Comparison of ENCODE assay signal across 13 cellular contexts in the genomic region with DNA sequence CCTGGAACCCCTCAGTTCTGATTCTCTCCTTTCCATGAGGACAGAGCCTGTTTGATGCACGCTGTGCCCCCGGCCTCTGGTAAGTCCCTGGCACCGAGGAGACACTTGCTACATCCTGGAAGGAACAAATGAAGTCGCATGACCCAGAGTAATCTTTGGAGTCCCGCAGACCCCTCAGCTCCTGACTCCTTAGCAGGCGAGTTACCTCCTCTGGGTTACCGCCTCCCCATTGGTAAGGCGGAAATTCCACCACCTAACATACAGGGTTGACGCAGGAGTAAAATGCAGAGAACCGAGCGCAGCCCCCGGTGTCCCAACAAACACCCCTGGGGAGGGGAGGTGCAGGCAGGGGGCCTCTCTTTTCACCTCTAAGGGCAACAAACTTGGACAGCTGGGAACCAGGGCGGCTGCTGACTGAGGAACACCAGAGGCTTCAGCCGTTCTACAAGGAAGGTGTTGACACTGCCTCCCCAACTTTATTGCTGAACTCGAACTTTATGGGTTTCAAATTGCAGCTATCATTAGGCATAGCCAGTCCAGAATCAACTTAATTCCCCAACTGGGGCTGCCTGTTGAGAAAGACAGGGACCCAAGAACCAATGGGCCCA.
"Had no signal": no experiment of that assay in that cellular context is flagged by ENCODE, and none has a peak within 500 bp of the region (broad histone marks: within the 10 kb centered on the region; RNA-seq: fewer than 3 reads in every experiment).

No MANE protein-coding gene starts in this region.

- H3K27me3 Mint-ChIP-seq: activated CD4-positive, alpha-beta T cell treated with anti-CD3 and anti-CD28 coated beads, Interleukin-2, amount 10 ng/mL, durations not matched to agents 7 days and 5 days; effector memory CD8-positive, alpha-beta T cell had no signal

- ATAC-seq: effector memory CD8-positive, alpha-beta T cell; lower lobe of right lung; naive thymus-derived CD8-positive, alpha-beta T cell; stimulated activated naive CD8-positive, alpha-beta T cell treated with anti-CD3 and anti-CD28 coated beads, Interleukin-15, amount 100 ng/mL, for 72 hours had no signal

- H3K4me3 ChIP-seq: lower lobe of right lung had no signal

- DNase-seq: activated CD4-positive, alpha-beta T cell treated with anti-CD3 and anti-CD28 coated beads, Interleukin-2, amount 10 ng/mL, durations not matched to agents 7 days and 5 days; activated CD4-positive, CD25-positive, alpha-beta regulatory T cell; activated CD8-positive, alpha-beta memory T cell treated with anti-CD3 and anti-CD28 coated beads for 24 hours; activated naive CD4-positive, alpha-beta T cell treated with anti-CD3 and anti-CD28 coated beads for 36 hours; central memory CD4-positive, alpha-beta T cell; effector memory CD8-positive, alpha-beta T cell; erythroblast; hippocampal formation; naive thymus-derived CD8-positive, alpha-beta T cell; occipital lobe; stimulated activated CD4-positive, alpha-beta T cell treated with anti-CD3 and anti-CD28 coated beads, Interleukin-4, amount 100 ng/mL, for 1 hour; stimulated activated naive CD8-positive, alpha-beta T cell treated with anti-CD3 and anti-CD28 coated beads, Interleukin-15, amount 100 ng/mL, for 72 hours had no signal

- H3K4me3 Mint-ChIP-seq: activated CD4-positive, alpha-beta T cell treated with anti-CD3 and anti-CD28 coated beads, Interleukin-2, amount 10 ng/mL, durations not matched to agents 7 days and 5 days; activated naive CD4-positive, alpha-beta T cell treated with anti-CD3 and anti-CD28 coated beads for 36 hours; effector memory CD8-positive, alpha-beta T cell; stimulated activated naive CD8-positive, alpha-beta T cell treated with anti-CD3 and anti-CD28 coated beads, Interleukin-15, amount 100 ng/mL, for 72 hours had no signal

- H3K27ac ChIP-seq: lower lobe of right lung had no signal

- H3K27ac Mint-ChIP-seq: activated naive CD4-positive, alpha-beta T cell treated with anti-CD3 and anti-CD28 coated beads for 36 hours; stimulated activated naive CD8-positive, alpha-beta T cell treated with anti-CD3 and anti-CD28 coated beads, Interleukin-15, amount 100 ng/mL, for 72 hours had no signal

- H3K9me3 Mint-ChIP-seq: activated CD4-positive, alpha-beta T cell treated with anti-CD3 and anti-CD28 coated beads, Interleukin-2, amount 10 ng/mL, durations not matched to agents 7 days and 5 days; activated naive CD4-positive, alpha-beta T cell treated with anti-CD3 and anti-CD28 coated beads for 36 hours; effector memory CD8-positive, alpha-beta T cell; naive thymus-derived CD8-positive, alpha-beta T cell; stimulated activated naive CD8-positive, alpha-beta T cell treated with anti-CD3 and anti-CD28 coated beads, Interleukin-15, amount 100 ng/mL, for 72 hours had no signal

- H3K9me3 ChIP-seq: lower lobe of right lung had no signal
